17 cellular contexts compared by ENCODE assay signal in genomic region chr10:31508882-31509281, GRCh38.
"Had no signal": no experiment of that assay in that cellular context is flagged by ENCODE, and none has a peak within 500 bp of the region (broad histone marks: within the 10 kb centered on the region; RNA-seq: fewer than 3 reads in every experiment).

No MANE protein-coding gene starts in this region.

- H3K4me3 ChIP-seq: ascending aorta, smooth muscle cell, tibial artery had no signal

- DNase-seq: activated CD4-positive, alpha-beta memory T cell treated with anti-CD3 and anti-CD28 coated beads, Interleukin-2, amount 10 ng/mL, durations not matched to agents 7 days and 5 days; activated CD4-positive, alpha-beta T cell treated with anti-CD3 and anti-CD28 coated beads for 36 hours; activated naive CD8-positive, alpha-beta T cell treated with anti-CD3 and anti-CD28 coated beads, Interleukin-2, amount 50 U/mL, for 24 hours; activated T-cell treated with anti-CD3 and anti-CD28 coated beads, Interleukin-2, amount 50 U/mL, for 72 hours; central memory CD4-positive, alpha-beta T cell; endodermal cell; mammary epithelial cell; occipital lobe; T1000; tibial artery; WERI-Rb-1 had no signal

- ATAC-seq: activated CD4-positive, alpha-beta T cell treated with anti-CD3 and anti-CD28 coated beads for 36 hours; activated naive CD8-positive, alpha-beta T cell treated with anti-CD3 and anti-CD28 coated beads, Interleukin-2, amount 50 U/mL, for 24 hours; activated T-cell treated with anti-CD3 and anti-CD28 coated beads, Interleukin-2, amount 50 U/mL, for 72 hours; left lobe of liver; natural killer cell treated with Interleukin-12 subunit alpha and Interleukin-12 subunit beta and Interleukin-15 and Interleukin-18, amount 100 ng/mL, for 72 hours; right cardiac atrium; stimulated activated effector memory CD8-positive, alpha-beta T cell treated with anti-CD3 and anti-CD28 coated beads, Interleukin-12 subunit alpha, Interleukin-12 subunit beta, amount 100 ng/mL, for 72 hours had no signal
